ENCODE assay signal across 12 cellular contexts in the genomic region with DNA sequence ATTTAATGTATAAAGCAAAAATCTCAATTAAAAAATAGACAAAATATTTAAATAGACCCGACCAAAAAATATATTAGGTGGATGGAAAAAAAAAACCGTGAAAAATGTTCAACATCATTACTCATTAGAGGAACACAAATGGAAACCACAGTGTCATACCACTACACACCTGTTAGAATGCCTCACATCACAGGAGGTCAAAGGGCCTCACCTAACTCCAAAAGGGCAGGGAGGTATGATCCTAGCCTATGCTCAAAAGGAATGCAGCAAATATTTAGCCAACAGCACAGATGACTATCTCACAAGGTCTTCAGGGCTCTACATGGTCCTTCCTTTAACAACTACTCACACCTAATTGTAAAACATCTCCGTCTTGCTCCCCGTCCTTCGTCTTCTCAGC.
"Had no signal": no experiment of that assay in that cellular context is flagged by ENCODE, and none has a peak within 500 bp of the region (broad histone marks: within the 10 kb centered on the region; RNA-seq: fewer than 3 reads in every experiment).

No MANE protein-coding gene starts in this region.

- ATAC-seq: activated T-helper 17 cell treated with anti-CD3 and anti-CD28 coated beads, Interleukin-2, amount 50 U/mL, for 72 hours; left colon; right lobe of liver had no signal

- H3K4me3 Mint-ChIP-seq: activated T-helper 17 cell treated with anti-CD3 and anti-CD28 coated beads, Interleukin-2, amount 50 U/mL, for 72 hours; endodermal cell had no signal

- H3K9me3 Mint-ChIP-seq: activated T-helper 17 cell treated with anti-CD3 and anti-CD28 coated beads, Interleukin-2, amount 50 U/mL, for 72 hours; endodermal cell had no signal

- H3K36me3 ChIP-seq: ascending aorta, ovary, right lobe of liver, stomach had no signal

- H3K4me1 ChIP-seq: ascending aorta, right lobe of liver, stomach, testis had no signal

- H3K27me3 ChIP-seq: ascending aorta, ovary, right lobe of liver, stomach, testis had no signal

- H3K9me3 ChIP-seq: ascending aorta, ovary, right lobe of liver, stomach, testis had no signal

- H3K4me1 Mint-ChIP-seq: activated T-helper 17 cell treated with anti-CD3 and anti-CD28 coated beads, Interleukin-2, amount 50 U/mL, for 72 hours; endodermal cell had no signal

- H3K27ac ChIP-seq: ascending aorta, ovary, right lobe of liver, stomach, testis had no signal

- H3K27ac Mint-ChIP-seq: activated T-helper 17 cell treated with anti-CD3 and anti-CD28 coated beads, Interleukin-2, amount 50 U/mL, for 72 hours; endodermal cell had no signal

- H3K27me3 Mint-ChIP-seq: activated T-helper 17 cell treated with anti-CD3 and anti-CD28 coated beads, Interleukin-2, amount 50 U/mL, for 72 hours had no signal

- DNase-seq: activated CD4-positive, alpha-beta T cell treated with anti-CD3 and anti-CD28 coated beads, Interleukin-2, amount 50 U/mL, for 48 hours; activated CD4-positive, CD25-positive, alpha-beta regulatory T cell treated with anti-CD3 and anti-CD28 coated beads, Interleukin-2, amount 50 U/mL, for 72 hours; activated naive CD4-positive, alpha-beta T cell treated with Interleukin-2 at 50 U/mL for 16 hours; endodermal cell; left colon; ovary; right lobe of liver; stomach; testis had no signal

- H3K4me3 ChIP-seq: ascending aorta, lung, ovary, right lobe of liver, stomach, testis had no signal
